21 cellular contexts compared by ENCODE assay signal in the genomic region with DNA sequence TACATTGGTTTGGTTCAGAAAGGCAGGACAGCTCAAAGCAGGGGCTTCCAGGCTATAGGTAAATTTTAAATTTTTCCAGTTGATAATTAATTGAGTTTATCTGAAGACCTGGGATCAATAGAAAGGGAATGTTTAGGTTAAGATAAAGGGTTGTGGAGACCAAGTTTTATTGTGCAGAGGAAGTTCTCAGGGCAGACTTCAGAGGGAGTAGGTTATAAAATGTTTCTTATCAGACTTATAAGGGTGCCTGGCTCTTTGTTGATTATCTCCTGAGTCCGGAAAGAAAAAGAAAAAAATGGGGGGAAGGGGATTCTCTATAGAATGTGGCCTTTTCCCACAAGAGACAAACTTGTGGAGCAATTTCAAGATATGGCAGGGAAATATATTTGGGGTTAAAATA. TPM values are rescaled to one million over a fixed set of nuclear protein-coding genes. Genes with fewer than 3 reads are reported as not detected.
"Had no signal": no experiment of that assay in that cellular context is flagged by ENCODE, and none has a peak within 500 bp of the region (broad histone marks: within the 10 kb centered on the region; RNA-seq: fewer than 3 reads in every experiment).

No MANE protein-coding gene starts in this region.

- ATAC-seq: Panc1, PC-3, SK-N-SH treated with all-trans-retinoic acid at 6 μM for 48 hours had no signal

- DNase-seq: IMR-90, Kasumi-1, MM.1S, NCI-H1092 treated with DMSO at 0.1 percent for 48 hours, NCI-H1436, NCI-H187, NCI-H2029, NCI-H2081 treated with DMSO at 0.1 percent for 48 hours, NCI-H2171, NCI-H226, NCI-H446, NCI-H510A, NCI-H524 treated with DMSO at 0.1 percent for 48 hours, NCI-H69, NCI-H774, PC-3, SHP77 had no signal

RNA-seq across cellular contexts. Expression of a gene that starts 20.0 kb away (rescaled TPM):
- total RNA-seq: HT-29, M059J, PC-3 had no signal

RNA-seq across cellular contexts. Expression of a gene that starts 25.1 kb away (rescaled TPM):
- total RNA-seq: HT-29, IMR-90, M059J, PC-3 had no signal
